8 cellular contexts compared by ENCODE assay signal in the genomic region with DNA sequence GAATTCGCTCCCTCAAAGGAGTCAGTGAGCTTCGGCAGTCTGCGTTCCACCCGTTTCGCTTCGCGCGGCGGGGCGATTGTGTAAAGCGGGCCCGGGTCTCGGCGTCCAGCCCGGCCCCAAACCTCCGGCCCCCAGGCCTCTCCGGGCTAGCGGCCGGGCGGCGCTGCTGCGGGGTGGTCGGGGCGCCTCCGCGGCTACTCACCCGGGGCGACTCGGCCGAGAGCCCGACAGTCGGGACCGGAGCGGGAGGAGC. TPM values are rescaled to one million over a fixed set of nuclear protein-coding genes. Genes with fewer than 3 reads are reported as not detected.
DNase-seq lines count a peak whose midpoint lies in the region; ATAC-seq, FAIRE-seq and TF ChIP-seq lines count a peak whose summit lies in the region.

No MANE protein-coding gene starts in this region.

- H3K27me3 ChIP-seq in RWPE2 (ENCODE audit: insufficient read depth, poor library complexity, severe bottlenecking), result peaks cover 10% of the 10 kb centered on the region

- no peaks in the 10 kb centered on the region for H3K4me1 ChIP-seq in RWPE2 (ENCODE audit: insufficient read depth, poor library complexity, severe bottlenecking)

- peak overlapping the region; percentile 46 for H3K4me3 ChIP-seq in RWPE2 (ENCODE audit: severe bottlenecking)
- peak overlapping the region; percentile 60 for H3K4me3 ChIP-seq in fibroblast of the aortic adventitia (ENCODE audit: low read depth, low read length)

- no peaks in the 10 kb centered on the region for H3K9me3 ChIP-seq in RWPE2 (ENCODE audit: severe bottlenecking)

- TF ChIP-seq POLR2A in GM12892 (IDR thresholded peaks at IDR 0.05; ENCODE audit: low read depth, low read length), result no peak

- no peaks in the 10 kb centered on the region for H3K36me3 ChIP-seq in RWPE2 (ENCODE audit: low read depth)

- peak; percentile 14 for FAIRE-seq in GM12892 (lab: Jason Lieb, UNC)

- ATAC-seq in RWPE2 (ENCODE audit: low read depth), result no peak; the same call in 2 of the 3 replicates
- ATAC-seq in esophagus mucosa, result no peak
- ATAC-seq in GM18868 (IDR thresholded peaks at IDR 0.05; ENCODE audit: unreplicated experiment), result no peak

- TF ChIP-seq CTCF in RWPE2 (IDR thresholded peaks at IDR 0.05; ENCODE audit: poor library complexity, severe bottlenecking), result peak; percentile 16
- no peak for TF ChIP-seq CTCF in fibroblast of the aortic adventitia (IDR thresholded peaks at IDR 0.05; ENCODE audit: insufficient read depth, low read length)

- H3K27ac ChIP-seq in RWPE2 (ENCODE audit: poor library complexity, severe bottlenecking), result no peak overlapping the region

- no peak for DNase-seq in GM12892 (ENCODE audit: insufficient read length)
- no peak for DNase-seq in RWPE2 (ENCODE audit: low spot score)
- no peak for DNase-seq in fibroblast of the aortic adventitia (ENCODE audit: low read depth)
- peak; percentile 72 for DNase-seq in retina
- no peak for DNase-seq in NCI-H1092 (lab: John Stamatoyannopoulos, UW)
- no peak for DNase-seq in D341Med (ENCODE audit: low spot score)

RNA-seq across cellular contexts. Expression of gene CHDH, which starts 0.4 kb away (rescaled TPM):
- 2.8 TPM for polyA plus RNA-seq in GM12892 (2012; ENCODE audit: missing spikeins)
- total RNA-seq in fibroblast of the aortic adventitia (ENCODE audit: low replicate concordance) (1.3 and 7.9 TPM in 2 replicates), esophagus mucosa (1.6 TPM)

RNA-seq across cellular contexts. Expression of gene IL17RB, which starts 0.6 kb away (rescaled TPM):
- 5.2 TPM for polyA plus RNA-seq in GM12892 (2012; ENCODE audit: missing spikeins)
- 0.81 TPM in 1 of 2 replicates, not detected in the other for total RNA-seq in fibroblast of the aortic adventitia (ENCODE audit: low replicate concordance)
- total RNA-seq in esophagus mucosa, result 0.20 TPM

RNA-seq across cellular contexts. Expression of gene ACTR8, which starts 36.1 kb away (rescaled TPM):
- polyA plus RNA-seq in GM12892 (2012; ENCODE audit: missing spikeins), result 18.4 TPM
- total RNA-seq in fibroblast of the aortic adventitia (ENCODE audit: low replicate concordance) (19.2 and 29.5 TPM in 2 replicates), esophagus mucosa (17.1 TPM)

RNA-seq across cellular contexts. Expression of gene SELENOK, which starts 45.9 kb away (rescaled TPM):
- 79.9 TPM for polyA plus RNA-seq in GM12892 (2012; ENCODE audit: missing spikeins)
- total RNA-seq in fibroblast of the aortic adventitia (ENCODE audit: low replicate concordance) (18.3 and 25.9 TPM in 2 replicates), esophagus mucosa (23.7 TPM)
